9 cellular contexts compared by ENCODE assay signal in the genomic region with DNA sequence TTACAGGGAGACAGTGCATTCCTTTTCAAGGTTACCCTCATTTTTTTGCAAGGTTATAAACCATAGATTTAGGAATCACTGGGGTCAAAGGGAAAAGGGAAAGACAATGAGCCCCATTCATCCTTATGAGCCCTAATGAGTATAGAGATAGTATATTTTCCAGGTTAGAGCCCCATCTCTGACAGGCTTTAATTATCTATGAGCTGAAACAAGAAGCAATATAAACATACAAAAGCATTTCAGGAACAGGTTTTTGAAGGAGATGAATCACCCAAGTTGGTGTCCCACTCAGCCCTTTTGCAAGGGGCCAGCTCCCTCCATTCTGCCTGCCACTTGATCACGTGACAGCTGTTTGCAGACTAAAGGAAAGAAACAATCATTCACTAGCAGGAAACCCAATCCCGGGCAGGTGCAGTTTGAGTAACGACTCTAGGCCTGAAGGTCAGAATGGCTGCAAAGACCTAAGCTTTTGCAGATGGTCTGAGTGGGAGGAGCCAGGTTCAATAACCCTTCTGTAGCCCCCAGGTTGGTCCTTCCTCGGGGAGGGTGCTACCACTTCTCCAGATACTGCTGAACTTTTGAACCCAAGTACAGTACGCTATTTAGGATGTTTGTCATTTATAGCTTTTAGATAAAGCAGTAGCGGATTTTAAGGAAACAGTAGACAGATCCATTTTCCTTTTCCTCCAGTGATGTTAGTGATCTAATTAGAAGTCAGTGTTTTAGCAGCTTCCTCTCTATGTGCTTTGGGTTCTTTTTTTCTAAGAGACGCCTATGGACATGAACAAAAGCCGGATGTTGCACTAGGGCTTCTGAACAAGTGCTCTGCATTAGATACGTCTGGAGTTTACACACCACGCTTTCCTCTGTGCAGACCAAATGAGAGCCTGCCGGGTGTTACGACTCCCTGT.
DNase-seq lines count a peak whose midpoint lies in the region; ATAC-seq and TF ChIP-seq lines count a peak whose summit lies in the region.
"Had no signal": no experiment of that assay in that cellular context is flagged by ENCODE, and none has a peak within 500 bp of the region (broad histone marks: within the 10 kb centered on the region; RNA-seq: fewer than 3 reads in every experiment).

No MANE protein-coding gene starts in this region.

- POLR2A ChIA-PET in RWPE1 (lab: Yijun Ruan, JAX; ENCODE audit: low non-redundant PET) = no interaction called here

- H3K4me1 ChIP-seq in iPS DF 6.9 (ENCODE audit: control insufficient read depth, insufficient read depth, low read length) = peaks cover 2% of the 10 kb centered on the region; the same call in 1 of the 2 replicates

- CTCF ChIA-PET in RWPE1 (lab: Yijun Ruan, JAX) = interaction anchor here (0.7 kb wide), 1 partner anchor 141 kb away, joined by 4 read pairs; no protein-coding TSS in a partner anchor

- no peaks in the 10 kb centered on the region for H3K9me3 ChIP-seq in iPS DF 6.9 (ENCODE audit: control insufficient read depth, insufficient read depth, low read length)

- DNase-seq in Daoy (ENCODE audit: low read depth) (peak; percentile 9), NCI-H748 (lab: John Stamatoyannopoulos, UW; ENCODE audit: unreplicated experiment) (peak; percentile 100), iPS DF 6.9 (ENCODE audit: low read depth, low spot score) (peak; percentile 29), RWPE1 (ENCODE audit: low spot score) (no peak)
- DNase-seq in NK-92 treated with Interleukin-12 subunit alpha and Interleukin-12 subunit beta, amount 100 ng/mL, for 24 hours (lab: John Stamatoyannopoulos, UW) = no peak

- TF ChIP-seq CTCF in RWPE1 (conservative IDR thresholded peaks at IDR 0.05; ENCODE audit: low read depth) = no peak

- no CpG with 5 or more reads among the region's 12 CpGs for WGBS in iPS DF 6.9 (ENCODE audit: insufficient coverage, insufficient read length)

- no peaks in the 10 kb centered on the region for H3K27me3 ChIP-seq in iPS DF 6.9 (ENCODE audit: control insufficient read depth, insufficient read depth, low read length)

- ATAC-seq in HG03135 (IDR thresholded peaks at IDR 0.05; ENCODE audit: unreplicated experiment) (peak; percentile 61), HG03521 (IDR thresholded peaks at IDR 0.05; ENCODE audit: unreplicated experiment) (no peak), GM21529 (IDR thresholded peaks at IDR 0.05; ENCODE audit: unreplicated experiment) (no peak)
- ATAC-seq: HCT116 had no signal

- H3K4me3 ChIP-seq in iPS DF 6.9 (ENCODE audit: low read length) = no peak overlapping the region

- no peaks in the 10 kb centered on the region for H3K36me3 ChIP-seq in iPS DF 6.9 (ENCODE audit: control insufficient read depth, insufficient read depth, low read length)

- H3K27ac ChIP-seq in iPS DF 6.9 (ENCODE audit: low read length) (no peak overlapping the region), RWPE1 (no peak overlapping the region)

Comparison
In these comparisons a context has a peak if more than half of its experiments do, and no peak if none do; other contexts are left out.
1. DNase-seq: peak in Daoy (single experiment), NCI-H748 (single experiment) and iPS DF 6.9 (single experiment); none in RWPE1 (single experiment) and NK-92 treated with Interleukin-12 subunit alpha and Interleukin-12 subunit beta, amount 100 ng/mL, for 24 hours (single experiment).